Comparison of ENCODE assay signal across 8 cellular contexts in the genomic region with DNA sequence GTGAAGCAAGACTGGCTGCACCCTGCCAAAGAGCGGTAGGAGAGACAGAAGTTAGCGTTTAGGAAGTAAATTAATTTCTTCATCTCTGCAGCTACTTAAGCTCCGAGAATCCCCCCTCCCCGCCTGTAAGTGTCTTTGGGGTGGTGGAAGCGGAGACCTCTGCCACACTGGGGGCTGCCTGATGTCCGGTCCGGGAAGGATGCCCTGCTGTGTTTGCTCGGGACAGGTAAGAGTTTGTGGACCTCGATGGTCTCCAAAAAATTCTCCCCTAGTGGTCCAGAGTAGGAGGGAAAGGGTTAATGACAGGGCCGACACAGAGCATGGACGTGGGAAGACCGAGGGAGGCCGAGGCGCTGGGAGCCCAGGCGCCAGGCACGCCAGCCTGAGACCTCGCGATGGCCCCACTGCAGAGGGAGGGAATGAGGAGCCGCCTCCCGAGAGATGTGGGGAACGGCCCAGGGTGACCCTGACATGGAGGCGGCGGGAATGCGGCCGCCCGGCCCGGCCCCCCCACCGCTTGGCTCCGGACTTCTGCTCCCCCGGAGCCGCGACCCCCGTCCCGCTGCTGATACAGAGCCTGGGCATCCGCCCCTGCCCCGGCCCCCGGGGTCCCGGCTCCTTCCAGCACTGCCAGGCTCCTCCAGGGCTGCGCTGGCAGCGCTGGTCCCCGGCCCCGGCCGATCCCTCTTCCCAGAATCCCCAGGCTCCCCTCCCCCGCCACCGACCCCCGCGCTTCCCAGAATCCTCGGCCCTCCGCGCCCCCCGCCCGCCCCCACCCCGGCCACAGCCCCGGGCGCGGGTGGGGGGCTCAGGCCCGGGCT. TPM values are rescaled to one million over a fixed set of nuclear protein-coding genes. Genes with fewer than 3 reads are reported as not detected.
DNase-seq lines count a peak whose midpoint lies in the region; ATAC-seq and TF ChIP-seq lines count a peak whose summit lies in the region.

No MANE protein-coding gene starts in this region.

- H3K36me3 ChIP-seq in BLaER1 (peaks cover 40% of the 10 kb centered on the region), neuronal stem cell (replicated peaks in 1 of 2; ENCODE audit: control insufficient read depth in 2 of 2, insufficient read depth in 2 of 2, low read length in 2 of 2) (peaks cover 27 to 43% of the 10 kb centered on the region in 2 donors)

- H3K4me1 Mint-ChIP-seq in HFFc6 (ENCODE audit: low read depth): peaks cover 25% of the 10 kb centered on the region
- peaks cover 17% of the 10 kb centered on the region for H3K4me1 Mint-ChIP-seq in activated B cell treated with CpG ODN at 0.5 μM for 24 hours

- peak overlapping the region; percentile 96 for H3K9ac ChIP-seq in BLaER1
- peak overlapping the region; percentile 98 for H3K9ac ChIP-seq in neuronal stem cell (ENCODE audit: low read depth, low read length, poor library complexity)

- peak overlapping the region; percentile 95 for H3K4me3 ChIP-seq in BLaER1
- peak overlapping the region; percentile 76 to 91 for H3K4me3 ChIP-seq in neuronal stem cell (ENCODE audit: low read length in 2 of 2)

- peak; percentile 35 for ATAC-seq in activated B cell treated with CpG ODN at 0.5 μM for 24 hours (ENCODE audit: low read depth)
- ATAC-seq in foreskin keratinocyte: peak; percentile 84
- no peak for ATAC-seq in HG02642 (IDR thresholded peaks at IDR 0.05; ENCODE audit: poor library complexity, unreplicated experiment)
- ATAC-seq in GM19455 (IDR thresholded peaks at IDR 0.05; ENCODE audit: unreplicated experiment): no peak

- no CpG with 5 or more reads among the region's 57 CpGs for WGBS in neuronal stem cell (ENCODE audit: extremely low coverage in 2 of 2, insufficient read length in 2 of 2, insufficient replicate concordance in 1 of 2), 2 donors

- H2BK12ac ChIP-seq in neuronal stem cell (ENCODE audit: low read length): no peak overlapping the region

- peak overlapping the region; percentile 73 for H3K23ac ChIP-seq in neuronal stem cell (ENCODE audit: low read depth, low read length, poor library complexity)

- no peak overlapping the region for H4K91ac ChIP-seq in neuronal stem cell (ENCODE audit: low read depth, low read length, poor library complexity)

- POLR2A ChIA-PET in activated B cell treated with CpG ODN at 0.5 μM for 24 hours (lab: Charles Lee): interaction anchor here (0.5 to 1.6 kb wide), 7 partner anchors 14 to 136 kb away, joined by 3 to 24 read pairs (median 4); no protein-coding TSS in a partner anchor

- H3K27ac ChIP-seq in BLaER1 (peak overlapping the region; percentile 96), foreskin keratinocyte (no peak overlapping the region), neuronal stem cell (replicated peaks; ENCODE audit: low read length) (peak overlapping the region; percentile 80)

- H3K4me1 ChIP-seq in BLaER1 (peaks cover 30% of the 10 kb centered on the region), foreskin keratinocyte (no peaks in the 10 kb centered on the region), neuronal stem cell (ENCODE audit: control insufficient read depth in 2 of 2, insufficient read depth in 1 of 2, low read depth in 1 of 2, low read length in 2 of 2) (peaks cover 6 to 9% of the 10 kb centered on the region in 2 donors)

- CTCF ChIA-PET in activated B cell treated with CpG ODN at 0.5 μM for 24 hours (lab: Charles Lee): interaction anchor here (1.6 kb wide), 1 partner anchor 19 kb away, joined by 5 read pairs; no protein-coding TSS in a partner anchor

- H4K8ac ChIP-seq in neuronal stem cell (ENCODE audit: low read depth, low read length): no peak overlapping the region

- intact Hi-C loops in activated B cell treated with CpG ODN at 0.5 μM for 24 hours (cut with micrococcal nuclease): no loop called here

- H2AFZ ChIP-seq in neuronal stem cell (ENCODE audit: low read length): peak overlapping the region; percentile 95

- no peaks in the 10 kb centered on the region for H3K9me3 ChIP-seq in BLaER1
- H3K9me3 ChIP-seq in neuronal stem cell (replicated peaks in 1 of 2; ENCODE audit: control insufficient read depth in 2 of 2, insufficient read depth in 1 of 2, low read depth in 1 of 2, low read length in 2 of 2): no peaks in the 10 kb centered on the region

- H3K36me3 Mint-ChIP-seq in HFFc6 (ENCODE audit: low read depth): peaks cover 8% of the 10 kb centered on the region; the same call in 1 of the 2 replicates
- H3K36me3 Mint-ChIP-seq in activated B cell treated with CpG ODN at 0.5 μM for 24 hours (ENCODE audit: low read depth): peaks cover 19% of the 10 kb centered on the region

- peak overlapping the region; percentile 92 for H3K4me3 Mint-ChIP-seq in HFFc6
- peak overlapping the region; percentile 77 for H3K4me3 Mint-ChIP-seq in activated B cell treated with CpG ODN at 0.5 μM for 24 hours

- no peak overlapping the region for H3K4ac ChIP-seq in neuronal stem cell (ENCODE audit: low read length)

- H3K14ac ChIP-seq in neuronal stem cell (ENCODE audit: low read length): peak overlapping the region; percentile 94

- H4K20me1 ChIP-seq in BLaER1: peaks cover 40% of the 10 kb centered on the region

- no peak overlapping the region for H2BK15ac ChIP-seq in neuronal stem cell (ENCODE audit: low read length)

- peak overlapping the region; percentile 75 for H2AK5ac ChIP-seq in neuronal stem cell (ENCODE audit: low read depth, low read length)

- no peaks in the 10 kb centered on the region for H3K27me3 ChIP-seq in BLaER1
- no peaks in the 10 kb centered on the region for H3K27me3 ChIP-seq in foreskin keratinocyte
- no peaks in the 10 kb centered on the region for H3K27me3 ChIP-seq in neuronal stem cell (ENCODE audit: control insufficient read depth in 3 of 3, insufficient read depth in 3 of 3, low read depth in 1 of 3, low read length in 3 of 3)

- peak overlapping the region; percentile 71 for H3K18ac ChIP-seq in neuronal stem cell (ENCODE audit: low read length)

- H3K27me3 Mint-ChIP-seq in HFFc6 (ENCODE audit: insufficient read depth) (no peaks in the 10 kb centered on the region; the same call in 1 of the 2 replicates), activated B cell treated with CpG ODN at 0.5 μM for 24 hours (peaks cover 8% of the 10 kb centered on the region)

- no peak overlapping the region for H2BK120ac ChIP-seq in neuronal stem cell (ENCODE audit: low read depth, low read length)

- peak overlapping the region; percentile 62 for H2BK5ac ChIP-seq in neuronal stem cell (ENCODE audit: low read length)

- DNase-seq in HFFc6: peak; percentile 79
- DNase-seq in activated B cell treated with CpG ODN at 0.5 μM for 24 hours: no peak
- peak in 1 of 2 donors; percentile 32 for DNase-seq in foreskin keratinocyte
- DNase-seq in neuronal stem cell (ENCODE audit: low spot score): no peak
- no peak for DNase-seq in stimulated activated CD4-positive, alpha-beta T cell treated with anti-CD3 and anti-CD28 coated beads, Interleukin-4, amount 100 ng/mL, for 4 hours

- H3K27ac Mint-ChIP-seq in HFFc6: peak overlapping the region; percentile 83
- no peak overlapping the region for H3K27ac Mint-ChIP-seq in activated B cell treated with CpG ODN at 0.5 μM for 24 hours

- H3K9me3 Mint-ChIP-seq in HFFc6: no peaks in the 10 kb centered on the region
- no peaks in the 10 kb centered on the region for H3K9me3 Mint-ChIP-seq in activated B cell treated with CpG ODN at 0.5 μM for 24 hours

- H3K4me2 ChIP-seq in BLaER1 (peak overlapping the region; percentile 99), neuronal stem cell (ENCODE audit: insufficient read depth, low read length, poor library complexity, severe bottlenecking) (peak overlapping the region; percentile 65)

- peaks cover 10% of the 10 kb centered on the region for H3K79me1 ChIP-seq in neuronal stem cell (ENCODE audit: low read depth, low read length)

- TF ChIP-seq CTCF in HFFc6 (IDR thresholded peaks at IDR 0.05) (peak; percentile 31), activated B cell treated with CpG ODN at 0.5 μM for 24 hours (IDR thresholded peaks at IDR 0.05) (no peak), foreskin keratinocyte (conservative IDR thresholded peaks at IDR 0.05) (no peak)

RNA-seq across cellular contexts. Expression of gene ZNF629, which starts 0.7 kb away (rescaled TPM):
- total RNA-seq in HFFc6 (2021; fragmentation: NEBNext Ultra II Directional; extraction: Animal tissue kit (Norgen Biotek cat#: 25700)): 10 to 100 TPM; 19.4 to 21.8 (median 21.0) TPM
- 9.1 and 9.3 TPM in 2 replicates for total RNA-seq in activated B cell treated with CpG ODN at 0.5 μM for 24 hours
- total RNA-seq in foreskin keratinocyte: 15.9 and 16.9 TPM in 2 replicates
- 6.0 and 6.1 TPM in 2 replicates for polyA plus RNA-seq in foreskin keratinocyte
- polyA plus RNA-seq in neuronal stem cell (2013, experiment 1 of 2): 10.7 TPM
- 11.2 TPM for polyA plus RNA-seq in neuronal stem cell (2013, experiment 2 of 2)

RNA-seq across cellular contexts. Expression of gene RNF40, which starts 24.2 kb away (rescaled TPM):
- 100 to 1,000 TPM in 5 of 6 experiments, 10 to 100 TPM in 1; 98.2 to 120 (median 104) TPM for total RNA-seq in HFFc6 (2021; fragmentation: NEBNext Ultra II Directional; extraction: Animal tissue kit (Norgen Biotek cat#: 25700))
- total RNA-seq in activated B cell treated with CpG ODN at 0.5 μM for 24 hours (99.6 and 117 TPM in 2 replicates), foreskin keratinocyte (76.4 and 77.0 TPM in 2 replicates)
- polyA plus RNA-seq in foreskin keratinocyte: 56.3 and 59.7 TPM in 2 replicates
- 35.7 TPM for polyA plus RNA-seq in neuronal stem cell (2013, experiment 1 of 2)
- polyA plus RNA-seq in neuronal stem cell (2013, experiment 2 of 2): 38.4 TPM

RNA-seq across cellular contexts. Expression of gene CFAP119, which starts 24.5 kb away (rescaled TPM):
- total RNA-seq in HFFc6 (2021; fragmentation: NEBNext Ultra II Directional; extraction: Animal tissue kit (Norgen Biotek cat#: 25700)): 1 to 10 TPM; 4.3 to 7.6 (median 5.1) TPM
- total RNA-seq in activated B cell treated with CpG ODN at 0.5 μM for 24 hours (6.2 and 8.8 TPM in 2 replicates), foreskin keratinocyte (4.8 and 7.8 TPM in 2 replicates)
- polyA plus RNA-seq in foreskin keratinocyte: 9.2 and 9.6 TPM in 2 replicates
- polyA plus RNA-seq in neuronal stem cell (2013, experiment 1 of 2): 7.2 TPM
- polyA plus RNA-seq in neuronal stem cell (2013, experiment 2 of 2): 7.6 TPM

RNA-seq across cellular contexts. Expression of gene PHKG2, which starts 38.1 kb away (rescaled TPM):
- total RNA-seq in HFFc6 (2021; fragmentation: NEBNext Ultra II Directional; extraction: Animal tissue kit (Norgen Biotek cat#: 25700)): 10 to 100 TPM; 26.6 to 31.0 (median 27.7) TPM
- 45.3 and 51.4 TPM in 2 replicates for total RNA-seq in activated B cell treated with CpG ODN at 0.5 μM for 24 hours
- 18.5 and 22.1 TPM in 2 replicates for total RNA-seq in foreskin keratinocyte
- 23.7 and 26.5 TPM in 2 replicates for polyA plus RNA-seq in foreskin keratinocyte
- 22.6 TPM for polyA plus RNA-seq in neuronal stem cell (2013, experiment 1 of 2)
- 21.7 TPM for polyA plus RNA-seq in neuronal stem cell (2013, experiment 2 of 2)

Comparison
In these comparisons a context has a peak if more than half of its experiments do, and no peak if none do; other contexts are left out.
1. ATAC-seq: peak in activated B cell treated with CpG ODN at 0.5 μM for 24 hours (single experiment) and foreskin keratinocyte (single experiment); none in HG02642 (single experiment) and GM19455 (single experiment).